In genomic region chr7:141976524-141977245, GRCh38 we compare ENCODE assay signal across 10 cellular contexts. TPM values are rescaled to one million over a fixed set of nuclear protein-coding genes. Genes with fewer than 3 reads are reported as not detected.
DNase-seq lines count a peak whose midpoint lies in the region; ATAC-seq and TF ChIP-seq lines count a peak whose summit lies in the region.
"Had no signal": no experiment of that assay in that cellular context is flagged by ENCODE, and none has a peak within 500 bp of the region (broad histone marks: within the 10 kb centered on the region; RNA-seq: fewer than 3 reads in every experiment).

No MANE protein-coding gene starts in this region.

- peak overlapping the region; percentile 20 for H3K27ac Mint-ChIP-seq in CD4-positive, alpha-beta T cell
- H3K27ac Mint-ChIP-seq in activated naive CD8-positive, alpha-beta T cell treated with anti-CD3 and anti-CD28 coated beads, Interleukin-2, amount 50 U/mL, for 24 hours = no peak overlapping the region
- H3K27ac Mint-ChIP-seq in naive thymus-derived CD8-positive, alpha-beta T cell = peak overlapping the region; percentile 27 to 92 (median 80)

- no peaks in the 10 kb centered on the region for H3K36me3 Mint-ChIP-seq in CD4-positive, alpha-beta T cell (ENCODE audit: low read depth)
- H3K36me3 Mint-ChIP-seq in activated naive CD8-positive, alpha-beta T cell treated with anti-CD3 and anti-CD28 coated beads, Interleukin-2, amount 50 U/mL, for 24 hours (ENCODE audit: low read depth) = no peaks in the 10 kb centered on the region
- H3K36me3 Mint-ChIP-seq in naive thymus-derived CD8-positive, alpha-beta T cell = no peaks in the 10 kb centered on the region

- no peaks in the 10 kb centered on the region for H3K27me3 ChIP-seq in CD4-positive, alpha-beta T cell (ENCODE audit: control insufficient read depth, insufficient read depth, low read length)

- H3K27ac ChIP-seq in CD4-positive, alpha-beta T cell (ENCODE audit: low read depth, low read length) = no peak overlapping the region
- H3K27ac ChIP-seq in HEK293 (ENCODE audit: extremely low read depth, low read depth, low read length) = no peak overlapping the region

- no peak for DNase-seq in CD4-positive, alpha-beta T cell
- no peak for DNase-seq in activated naive CD8-positive, alpha-beta T cell treated with anti-CD3 and anti-CD28 coated beads, Interleukin-2, amount 50 U/mL, for 24 hours
- DNase-seq in naive thymus-derived CD8-positive, alpha-beta T cell = no peak
- no peak for DNase-seq in NCI-H1105 treated with DMSO at 0.1 percent for 48 hours (lab: John Stamatoyannopoulos, UW)
- DNase-seq: GOT3 had no signal

- no peaks in the 10 kb centered on the region for H3K4me1 ChIP-seq in HEK293 (ENCODE audit: control insufficient read depth, insufficient read depth, low read length)

- TF ChIP-seq CTCF in CD4-positive, alpha-beta T cell (IDR thresholded peaks at IDR 0.05) = no peak
- no peak for TF ChIP-seq CTCF in HEK293 (tag by site-specific recombination; IDR thresholded peaks at IDR 0.05)

- peak overlapping the region; percentile 68 for H3K4me3 Mint-ChIP-seq in CD4-positive, alpha-beta T cell
- peak overlapping the region; percentile 67 for H3K4me3 Mint-ChIP-seq in activated naive CD8-positive, alpha-beta T cell treated with anti-CD3 and anti-CD28 coated beads, Interleukin-2, amount 50 U/mL, for 24 hours
- H3K4me3 Mint-ChIP-seq in naive thymus-derived CD8-positive, alpha-beta T cell = peak overlapping the region; percentile 69 to 88 (median 81)

- H3K9me3 ChIP-seq in CD4-positive, alpha-beta T cell (ENCODE audit: control insufficient read depth, low read length) = no peaks in the 10 kb centered on the region
- no peaks in the 10 kb centered on the region for H3K9me3 ChIP-seq in HEK293 (ENCODE audit: control insufficient read depth, insufficient read depth, low read depth, low read length)

- CTCF ChIA-PET in CD4-positive, alpha-beta T cell (lab: Charles Lee) = interaction anchor here (0.7 kb wide), 1 partner anchor 32 kb away, joined by 3 read pairs; no protein-coding TSS in a partner anchor
- CTCF ChIA-PET in HEK293 (lab: Yijun Ruan, JAX) = interaction anchor here (0.5 to 5.6 kb wide), 51 partner anchors 9 to 1412 kb away, joined by 3 to 70 read pairs (median 5); no protein-coding TSS in a partner anchor

- intact Hi-C loops in CD4-positive, alpha-beta T cell (cut with DNase I, micrococcal nuclease) = loop anchor here (5.0 to 10.0 kb wide), 4 partner anchors 218 to 1031 kb away; no protein-coding TSS in a partner anchor

- no peak for ATAC-seq in CD4-positive, alpha-beta T cell (ENCODE audit: poor library complexity)
- no peak for ATAC-seq in activated naive CD8-positive, alpha-beta T cell treated with anti-CD3 and anti-CD28 coated beads, Interleukin-2, amount 50 U/mL, for 24 hours
- ATAC-seq in naive thymus-derived CD8-positive, alpha-beta T cell = no peak
- ATAC-seq in GM21529 (IDR thresholded peaks at IDR 0.05; ENCODE audit: unreplicated experiment) (no peak), HG03280 (IDR thresholded peaks at IDR 0.05; ENCODE audit: unreplicated experiment) (no peak), GM18873 (IDR thresholded peaks at IDR 0.05; ENCODE audit: low FRiP score, unreplicated experiment) (no peak)

- no peaks in the 10 kb centered on the region for H3K27me3 Mint-ChIP-seq in CD4-positive, alpha-beta T cell
- no peaks in the 10 kb centered on the region for H3K27me3 Mint-ChIP-seq in activated naive CD8-positive, alpha-beta T cell treated with anti-CD3 and anti-CD28 coated beads, Interleukin-2, amount 50 U/mL, for 24 hours
- no peaks in the 10 kb centered on the region for H3K27me3 Mint-ChIP-seq in naive thymus-derived CD8-positive, alpha-beta T cell

- H3K4me1 Mint-ChIP-seq in CD4-positive, alpha-beta T cell (ENCODE audit: low read depth) = peaks cover 21% of the 10 kb centered on the region
- H3K4me1 Mint-ChIP-seq in activated naive CD8-positive, alpha-beta T cell treated with anti-CD3 and anti-CD28 coated beads, Interleukin-2, amount 50 U/mL, for 24 hours = peaks cover 19% of the 10 kb centered on the region
- H3K4me1 Mint-ChIP-seq in naive thymus-derived CD8-positive, alpha-beta T cell = peaks cover 13 to 30% (median 22%) of the 10 kb centered on the region in 4 donors

- no peaks in the 10 kb centered on the region for H3K9me3 Mint-ChIP-seq in CD4-positive, alpha-beta T cell
- peaks cover 5% of the 10 kb centered on the region for H3K9me3 Mint-ChIP-seq in activated naive CD8-positive, alpha-beta T cell treated with anti-CD3 and anti-CD28 coated beads, Interleukin-2, amount 50 U/mL, for 24 hours
- peaks cover 0 to 10% (median 0%) of the 10 kb centered on the region in 9 donors for H3K9me3 Mint-ChIP-seq in naive thymus-derived CD8-positive, alpha-beta T cell

- H3K36me3 ChIP-seq in HEK293 (ENCODE audit: control insufficient read depth in 2 of 2, insufficient read depth in 1 of 2, low read length in 2 of 2) = no peaks in the 10 kb centered on the region

- H3K4me3 ChIP-seq in HEK293 (ENCODE audit: low read depth, low read length) = no peak overlapping the region

- POLR2A ChIA-PET in CD4-positive, alpha-beta T cell (lab: Charles Lee) = interaction anchor here (1.0 to 1.3 kb wide), 2 partner anchors 12 to 833 kb away, joined by 3 to 5 read pairs; no protein-coding TSS in a partner anchor
- POLR2A ChIA-PET in HEK293 (lab: Yijun Ruan, JAX) = no interaction called here
- POLR2A ChIA-PET in naive thymus-derived CD8-positive, alpha-beta T cell (lab: Charles Lee) = interaction anchor here (1.1 kb wide), 1 partner anchor 337 kb away, joined by 3 read pairs; no protein-coding TSS in a partner anchor

TF ChIP-seq in HEK293, 187 proteins besides CTCF, POLR2A, EP300 and RAD21:
- TF ChIP-seq SCRT2 (tag by site-specific recombination; IDR thresholded peaks at IDR 0.05) (peak; percentile 47; the same call in 1 of the 2 replicates), MYNN (tag by site-specific recombination; IDR thresholded peaks at IDR 0.05; ENCODE audit: borderline replicate concordance) (no peak), ZNF341 (tag by site-specific recombination; IDR thresholded peaks at IDR 0.05; ENCODE audit: low read depth) (no peak), GFI1B (tag by site-specific recombination; IDR thresholded peaks at IDR 0.05) (no peak), ZNF404 (tag by site-specific recombination; IDR thresholded peaks at IDR 0.05) (no peak), ZNF791 (tag by site-specific recombination; IDR thresholded peaks at IDR 0.05) (no peak), ZIC2 (tag by site-specific recombination; IDR thresholded peaks at IDR 0.05) (no peak)
TF ChIP-seq in HEK293: peak in this region for 1.

RNA-seq across cellular contexts. Expression of gene TAS2R38, which starts 3.1 kb away (rescaled TPM):
- not detected for total RNA-seq in CD4-positive, alpha-beta T cell
- total RNA-seq in naive thymus-derived CD8-positive, alpha-beta T cell = not detected
- not detected for polyA plus RNA-seq in naive thymus-derived CD8-positive, alpha-beta T cell
- total RNA-seq: SK-MEL-5 had no signal

RNA-seq across cellular contexts. Expression of gene MGAM, which starts 19.0 kb away (rescaled TPM):
- total RNA-seq in CD4-positive, alpha-beta T cell = not detected
- total RNA-seq in naive thymus-derived CD8-positive, alpha-beta T cell = under 1 TPM; 0.08 to 0.26 TPM
- not detected for polyA plus RNA-seq in naive thymus-derived CD8-positive, alpha-beta T cell

RNA-seq across cellular contexts. Expression of gene CLEC5A, which starts 29.9 kb away (rescaled TPM):
- not detected for total RNA-seq in CD4-positive, alpha-beta T cell
- under 1 TPM; 0.31 to 0.77 TPM for total RNA-seq in naive thymus-derived CD8-positive, alpha-beta T cell
- not detected for polyA plus RNA-seq in naive thymus-derived CD8-positive, alpha-beta T cell
- total RNA-seq: SK-MEL-5 had no signal
